1 cellular context compared by ENCODE assay signal in the genomic region with DNA sequence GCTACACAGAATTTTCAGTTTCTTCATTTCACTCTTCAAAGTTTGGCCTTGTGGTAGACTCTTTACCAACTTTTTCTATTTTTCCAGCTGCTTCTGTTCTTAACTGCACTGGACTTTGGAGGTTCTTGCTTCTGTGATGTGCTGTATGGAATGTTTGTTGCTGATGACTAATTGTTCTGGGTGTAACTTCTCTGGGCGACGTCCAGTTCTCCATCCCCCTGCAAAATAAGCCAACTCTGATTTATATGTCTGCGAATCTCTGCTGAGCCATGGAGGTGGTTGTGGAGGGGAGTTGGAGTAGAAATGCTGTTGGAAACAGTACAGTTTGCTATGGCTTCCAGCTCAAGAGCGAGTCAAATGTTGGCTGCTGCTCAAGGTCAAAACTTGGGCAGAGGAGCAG.
TF ChIP-seq lines count a peak whose summit lies in the region.

No MANE protein-coding gene starts in this region.

TF ChIP-seq in HCT116, 20 proteins besides CTCF, POLR2A, EP300 and RAD21:
- no peak for TF ChIP-seq ZFX (IDR thresholded peaks at IDR 0.05)
- no peak for TF ChIP-seq EZH2phosphoT487 (IDR thresholded peaks at IDR 0.05; ENCODE audit: borderline replicate concordance)
- TF ChIP-seq YY1 (IDR thresholded peaks at IDR 0.05; ENCODE audit: extremely low read depth, insufficient replicate concordance, low read depth, low read length): no peak
- TF ChIP-seq SIN3A (IDR thresholded peaks at IDR 0.05; ENCODE audit: low read depth): no peak
- TF ChIP-seq FOSL1 (IDR thresholded peaks at IDR 0.05; ENCODE audit: low read depth): no peak
- TF ChIP-seq, protein P1, sequence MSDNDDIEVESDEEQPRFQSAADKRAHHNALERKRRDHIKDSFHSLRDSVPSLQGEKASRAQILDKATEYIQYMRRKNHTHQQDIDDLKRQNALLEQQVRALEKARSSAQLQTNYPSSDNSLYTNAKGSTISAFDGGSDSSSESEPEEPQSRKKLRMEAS (IDR thresholded peaks at IDR 0.05): no peak
TF ChIP-seq in HCT116: peak in this region for 0.
